In genomic region chr10:1659221-1659791, GRCh38 we compare ENCODE assay signal across 1 cellular context.
TF ChIP-seq lines count a peak whose summit lies in the region.

No MANE protein-coding gene starts in this region.

TF ChIP-seq in GM23338, 12 proteins besides CTCF, POLR2A, EP300 and RAD21 (continued from another document):
- TF ChIP-seq ZNF331 (CRISPR knock-in tag; IDR thresholded peaks at IDR 0.05; ENCODE audit: low read depth): no peak
TF ChIP-seq in GM23338: peak in this region for 0.
